ENCODE assay signal across 9 cellular contexts in genomic region chr21:45747802-45748445, GRCh38.
A peak's percentile ranks its signal among the peaks of the same experiment; 100 is the strongest.
DNase-seq lines count a peak whose midpoint lies in the region; ATAC-seq and TF ChIP-seq lines count a peak whose summit lies in the region.
"Had no signal": no experiment of that assay in that cellular context is flagged by ENCODE, and none has a peak within 500 bp of the region (broad histone marks: within the 10 kb centered on the region; RNA-seq: fewer than 3 reads in every experiment).

No MANE protein-coding gene starts in this region.

- H3K36me3 Mint-ChIP-seq in activated CD4-positive, alpha-beta memory T cell treated with anti-CD3 and anti-CD28 coated beads for 36 hours, result peaks cover 5% of the 10 kb centered on the region

- no peaks in the 10 kb centered on the region for H3K27me3 Mint-ChIP-seq in activated CD4-positive, alpha-beta memory T cell treated with anti-CD3 and anti-CD28 coated beads for 36 hours

- H3K27ac Mint-ChIP-seq in activated CD4-positive, alpha-beta memory T cell treated with anti-CD3 and anti-CD28 coated beads for 36 hours, result no peak overlapping the region

- peaks cover 2% of the 10 kb centered on the region for H3K9me3 Mint-ChIP-seq in activated CD4-positive, alpha-beta memory T cell treated with anti-CD3 and anti-CD28 coated beads for 36 hours
- H3K9me3 Mint-ChIP-seq: activated T-cell treated with anti-CD3 and anti-CD28 coated beads, Interleukin-2, amount 50 U/mL, for 4 hours had no signal

- DNase-seq in EL (peak; percentile 60), NCI-H2107 (lab: John Stamatoyannopoulos, UW) (peak; percentile 53), astrocyte of the hippocampus (ENCODE audit: low read depth, low spot score) (peak; percentile 65), omental fat pad (ENCODE audit: low spot score) (no peak)
- no peak for DNase-seq in stimulated activated CD4-positive, alpha-beta T cell treated with anti-CD3 and anti-CD28 coated beads, Interleukin-15, amount 100 ng/mL, for 24 hours
- DNase-seq in activated CD4-positive, alpha-beta memory T cell treated with anti-CD3 and anti-CD28 coated beads for 36 hours, result no peak
- DNase-seq: activated T-cell treated with anti-CD3 and anti-CD28 coated beads, Interleukin-2, amount 50 U/mL, for 4 hours had no signal

- intact Hi-C loops in activated CD4-positive, alpha-beta memory T cell treated with anti-CD3 and anti-CD28 coated beads for 36 hours (cut with micrococcal nuclease), result no loop called here

- ATAC-seq in omental fat pad (ENCODE audit: low FRiP score) (peak; percentile 93), HG03442 (IDR thresholded peaks at IDR 0.05; ENCODE audit: unreplicated experiment) (no peak), GM18870 (IDR thresholded peaks at IDR 0.05; ENCODE audit: unreplicated experiment) (no peak)

- POLR2A ChIA-PET in activated CD4-positive, alpha-beta memory T cell treated with anti-CD3 and anti-CD28 coated beads for 36 hours (lab: Charles Lee), result no interaction called here

- no peak overlapping the region for H3K4me3 Mint-ChIP-seq in activated CD4-positive, alpha-beta memory T cell treated with anti-CD3 and anti-CD28 coated beads for 36 hours
- H3K4me3 Mint-ChIP-seq: activated T-cell treated with anti-CD3 and anti-CD28 coated beads, Interleukin-2, amount 50 U/mL, for 4 hours had no signal

- no peaks in the 10 kb centered on the region for H3K4me1 Mint-ChIP-seq in activated CD4-positive, alpha-beta memory T cell treated with anti-CD3 and anti-CD28 coated beads for 36 hours (ENCODE audit: low read depth)

- no peak for TF ChIP-seq CTCF in omental fat pad (IDR thresholded peaks at IDR 0.05)

- CTCF ChIA-PET in activated CD4-positive, alpha-beta memory T cell treated with anti-CD3 and anti-CD28 coated beads for 36 hours (lab: Charles Lee), result no interaction called here

Comparison
In these comparisons a context has a peak if more than half of its experiments do, and no peak if none do; other contexts are left out.
1. DNase-seq: peak in EL (single experiment), NCI-H2107 (single experiment) and astrocyte of the hippocampus (single experiment); none in omental fat pad (single experiment), stimulated activated CD4-positive, alpha-beta T cell treated with anti-CD3 and anti-CD28 coated beads, Interleukin-15, amount 100 ng/mL, for 24 hours (single experiment) and activated CD4-positive, alpha-beta memory T cell treated with anti-CD3 and anti-CD28 coated beads for 36 hours (single experiment).